ENCODE assay signal across 22 cellular contexts in genomic region chr3:64411101-64411500, GRCh38.
DNase-seq lines count a peak whose midpoint lies in the region; ATAC-seq, FAIRE-seq and TF ChIP-seq lines count a peak whose summit lies in the region.
"Had no signal": no experiment of that assay in that cellular context is flagged by ENCODE, and none has a peak within 500 bp of the region (broad histone marks: within the 10 kb centered on the region; RNA-seq: fewer than 3 reads in every experiment).

No MANE protein-coding gene starts in this region.

- POLR2A ChIA-PET in Caco-2 (lab: Charles Lee) (no interaction called here), endothelial cell of umbilical vein (lab: Charles Lee) (no interaction called here), OCI-LY7 (lab: Charles Lee) (no interaction called here)

- 16% methylated on average over 4 of the region's 4 CpGs for WGBS in smooth muscle cell (ENCODE audit: low lambda C conversion rate)

- H3K9me2 ChIP-seq in OCI-LY7 (ENCODE audit: insufficient read depth, low read length) = no peaks in the 10 kb centered on the region

- DNase-seq in Caco-2 = peak; percentile 16 to 40
- DNase-seq in M059J (ENCODE audit: low read depth) = peak; percentile 6
- no peak for DNase-seq in endothelial cell of umbilical vein (ENCODE audit: low read depth, low spot score)
- no peak for DNase-seq in smooth muscle cell (lab: John Stamatoyannopoulos, UW; ENCODE audit: unreplicated experiment)
- DNase-seq in coronary artery (ENCODE audit: low spot score) = no peak
- no peak for DNase-seq in NCI-H2196 (lab: John Stamatoyannopoulos, UW; ENCODE audit: unreplicated experiment)
- no peak for DNase-seq in OCI-LY7 (ENCODE audit: low spot score)
- DNase-seq: Calu3; CD4-positive, alpha-beta memory T cell; DMS53; DND-41; HCEC 1CT; HFFc6; KG1 had no signal

- H2AFZ ChIP-seq in endothelial cell of umbilical vein (ENCODE audit: low read depth, low read length) = no peak overlapping the region
- no peak overlapping the region for H2AFZ ChIP-seq in smooth muscle cell (ENCODE audit: low read depth)
- H2AFZ ChIP-seq in OCI-LY7 (ENCODE audit: low read length) = no peak overlapping the region
- H2AFZ ChIP-seq: GM23338 had no signal

- H3K36me3 ChIP-seq in Caco-2 (ENCODE audit: control insufficient read depth, insufficient read depth, low read length) = no peaks in the 10 kb centered on the region
- no peaks in the 10 kb centered on the region for H3K36me3 ChIP-seq in endothelial cell of umbilical vein (ENCODE audit: control insufficient read depth in 2 of 2, extremely low read depth in 1 of 2, insufficient read depth in 2 of 2, low read length in 2 of 2)
- H3K36me3 ChIP-seq in smooth muscle cell (ENCODE audit: low read depth) = no peaks in the 10 kb centered on the region
- no peaks in the 10 kb centered on the region for H3K36me3 ChIP-seq in OCI-LY7 (ENCODE audit: insufficient read depth, low read length)
- H3K36me3 ChIP-seq: BLaER1 had no signal

- H3K27ac ChIP-seq in endothelial cell of umbilical vein (ENCODE audit: insufficient read depth, low read depth, low read length) (no peak overlapping the region), smooth muscle cell (ENCODE audit: low read depth) (no peak overlapping the region), coronary artery (no peak overlapping the region), OCI-LY7 (ENCODE audit: low read depth, low read length, poor library complexity, severe bottlenecking) (no peak overlapping the region)
- H3K27ac ChIP-seq: A549, BLaER1 had no signal

- no peaks in the 10 kb centered on the region for H3K27me3 Mint-ChIP-seq in Caco-2 (ENCODE audit: insufficient read depth, unreplicated experiment)

- peaks cover 4% of the 10 kb centered on the region; the same call in 1 of the 2 replicates for H3K4me1 ChIP-seq in Caco-2
- H3K4me1 ChIP-seq in endothelial cell of umbilical vein (ENCODE audit: control insufficient read depth, extremely low read depth, insufficient read depth, low read length) = no peaks in the 10 kb centered on the region
- no peaks in the 10 kb centered on the region for H3K4me1 ChIP-seq in smooth muscle cell (ENCODE audit: low read depth)
- no peaks in the 10 kb centered on the region for H3K4me1 ChIP-seq in OCI-LY7 (ENCODE audit: insufficient read depth, low read length, poor library complexity, severe bottlenecking)
- H3K4me1 ChIP-seq: A549 had no signal

- BruUV-seq in Caco-2 (replicated peaks; lab: Mats Ljungman, UMichigan) = no TSS peak
- BruUV-seq in endothelial cell of umbilical vein (replicated peaks; lab: Mats Ljungman, UMichigan) = no TSS peak
- BruUV-seq in OCI-LY7 (replicated peaks; lab: Mats Ljungman, UMichigan) = no TSS peak

- ATAC-seq in HG03342 (IDR thresholded peaks at IDR 0.05; ENCODE audit: unreplicated experiment) = no peak
- ATAC-seq: A549, GM23338 had no signal

- dilution Hi-C loops in endothelial cell of umbilical vein (cut with MboI; ENCODE audit: extremely low pct_ligation_motif_present, low sequenced_read_pairs) = no loop called here

- no peak overlapping the region for H3K27ac Mint-ChIP-seq in Caco-2 (ENCODE audit: unreplicated experiment)
- H3K27ac Mint-ChIP-seq: CD14-positive monocyte, GM23338, HFFc6 had no signal

- no peaks in the 10 kb centered on the region for H3K27me3 ChIP-seq in Caco-2 (replicated peaks; ENCODE audit: control insufficient read depth, insufficient read depth, low read length)
- H3K27me3 ChIP-seq in endothelial cell of umbilical vein (ENCODE audit: control insufficient read depth in 2 of 2, insufficient read depth in 2 of 2, low read length in 2 of 2) = peaks cover 3% of the 10 kb centered on the region in 2 experiments
- H3K27me3 ChIP-seq in smooth muscle cell (ENCODE audit: low read depth) = no peaks in the 10 kb centered on the region
- H3K27me3 ChIP-seq: BLaER1 had no signal

- no peaks in the 10 kb centered on the region for H3K4me1 Mint-ChIP-seq in Caco-2 (ENCODE audit: low read depth, unreplicated experiment)
- H3K4me1 Mint-ChIP-seq: CD14-positive monocyte; CD4-positive, alpha-beta memory T cell had no signal

- peak; percentile 21 for FAIRE-seq in endothelial cell of umbilical vein (lab: Jason Lieb, UNC)
- FAIRE-seq: A549, G401.6, GM18507, H54 had no signal

- CTCF ChIA-PET in Caco-2 (lab: Charles Lee) = no interaction called here
- CTCF ChIA-PET in endothelial cell of umbilical vein (lab: Charles Lee) = no interaction called here
- CTCF ChIA-PET in OCI-LY7 (lab: Charles Lee; ENCODE audit: unreplicated experiment) = no interaction called here

- H3F3A ChIP-seq in smooth muscle cell (ENCODE audit: low read depth) = no peaks in the 10 kb centered on the region

- H3K9me3 ChIP-seq in Caco-2 (no peaks in the 10 kb centered on the region), endothelial cell of umbilical vein (replicated peaks; ENCODE audit: control insufficient read depth, insufficient read depth, low read length) (no peaks in the 10 kb centered on the region), smooth muscle cell (replicated peaks; ENCODE audit: low read depth) (no peaks in the 10 kb centered on the region), OCI-LY7 (ENCODE audit: low read length) (no peaks in the 10 kb centered on the region)
- H3K9me3 ChIP-seq: A549, BLaER1 had no signal

- H3K36me3 Mint-ChIP-seq in Caco-2 (ENCODE audit: insufficient read depth, unreplicated experiment) = no peaks in the 10 kb centered on the region
- H3K36me3 Mint-ChIP-seq: CD14-positive monocyte; CD4-positive, alpha-beta memory T cell had no signal

- H3K79me2 ChIP-seq in endothelial cell of umbilical vein (ENCODE audit: control insufficient read depth, insufficient read depth, low read length) (no peaks in the 10 kb centered on the region), smooth muscle cell (ENCODE audit: low read depth) (no peaks in the 10 kb centered on the region), OCI-LY7 (ENCODE audit: insufficient read depth, low read depth, low read length) (no peaks in the 10 kb centered on the region)

- intact Hi-C loops in Caco-2 (cut with micrococcal nuclease; ENCODE audit: unreplicated experiment) = no loop called here
- intact Hi-C loops in endothelial cell of umbilical vein (cut with micrococcal nuclease) = no loop called here
- intact Hi-C loops in OCI-LY7 (cut with micrococcal nuclease; ENCODE audit: unreplicated experiment) = no loop called here

- H3K4me3 Mint-ChIP-seq in Caco-2 (ENCODE audit: unreplicated experiment) = no peak overlapping the region
- H3K4me3 Mint-ChIP-seq: CD14-positive monocyte; CD4-positive, alpha-beta memory T cell; GM23338; HFFc6 had no signal

- no peak for TF ChIP-seq CTCF in Caco-2 (IDR thresholded peaks at IDR 0.05; ENCODE audit: insufficient read depth in 1 of 2, low read depth in 1 of 2, low read length in 1 of 2, severe bottlenecking in 1 of 2, unreplicated experiment in 1 of 2)
- no peak for TF ChIP-seq CTCF in endothelial cell of umbilical vein (IDR thresholded peaks at IDR 0.05; ENCODE audit: extremely low read depth in 1 of 2, insufficient read depth in 1 of 2, low read depth in 1 of 2, low read length in 2 of 2)
- no peak for TF ChIP-seq CTCF in smooth muscle cell (IDR thresholded peaks at IDR 0.05; ENCODE audit: borderline replicate concordance, insufficient read depth, poor library complexity, severe bottlenecking)
- TF ChIP-seq CTCF in coronary artery (IDR thresholded peaks at IDR 0.05) = no peak
- no peak for TF ChIP-seq CTCF in OCI-LY7 (conservative IDR thresholded peaks at IDR 0.05; ENCODE audit: low read length)

- H4K20me1 ChIP-seq in endothelial cell of umbilical vein (replicated peaks; ENCODE audit: control insufficient read depth, extremely low read depth, insufficient read depth, low read length) = no peaks in the 10 kb centered on the region
- no peaks in the 10 kb centered on the region for H4K20me1 ChIP-seq in smooth muscle cell (ENCODE audit: low read depth)
- no peaks in the 10 kb centered on the region for H4K20me1 ChIP-seq in OCI-LY7 (ENCODE audit: insufficient read depth, low read length)
- H4K20me1 ChIP-seq: BLaER1 had no signal

- H3K9ac ChIP-seq in endothelial cell of umbilical vein (replicated peaks; ENCODE audit: extremely low read depth, insufficient read depth, low read length) (no peak overlapping the region), smooth muscle cell (ENCODE audit: low read depth) (no peak overlapping the region)
- H3K9ac ChIP-seq: BLaER1 had no signal

- H3K9me1 ChIP-seq in endothelial cell of umbilical vein (replicated peaks; ENCODE audit: control insufficient read depth, extremely low read depth, insufficient read depth, low read length) = no peaks in the 10 kb centered on the region

- no peak for TF ChIP-seq POLR2A in endothelial cell of umbilical vein (IDR thresholded peaks at IDR 0.05; ENCODE audit: low read depth, low read length)

- no peak overlapping the region for H3K4me3 ChIP-seq in Caco-2 (ENCODE audit: low read depth, low read length)
- no peak overlapping the region for H3K4me3 ChIP-seq in endothelial cell of umbilical vein (replicated peaks in 1 of 3; ENCODE audit: insufficient read depth in 1 of 3, low read depth in 1 of 3, low read length in 3 of 3)
- no peak overlapping the region for H3K4me3 ChIP-seq in smooth muscle cell
- H3K4me3 ChIP-seq in coronary artery = no peak overlapping the region
- no peak overlapping the region for H3K4me3 ChIP-seq in OCI-LY7 (ENCODE audit: low read depth, low read length, poor library complexity, severe bottlenecking)
- H3K4me3 ChIP-seq: A549, BLaER1, GM23338 had no signal

- no peak overlapping the region for H3K4me2 ChIP-seq in endothelial cell of umbilical vein (ENCODE audit: insufficient read depth, low read length)
- H3K4me2 ChIP-seq in smooth muscle cell = peak overlapping the region; percentile 24
- H3K4me2 ChIP-seq in OCI-LY7 (ENCODE audit: low read length) = no peak overlapping the region
- H3K4me2 ChIP-seq: A549, BLaER1, GM23338 had no signal

- H3K9me3 Mint-ChIP-seq in Caco-2 (ENCODE audit: unreplicated experiment) = no peaks in the 10 kb centered on the region
- H3K9me3 Mint-ChIP-seq: CD4-positive, alpha-beta memory T cell; GM23338; HFFc6 had no signal

TF ChIP-seq in endothelial cell of umbilical vein, 7 proteins besides CTCF, POLR2A, EP300 and RAD21:
- no peak for TF ChIP-seq JUN (IDR thresholded peaks at IDR 0.05; ENCODE audit: borderline replicate concordance, insufficient read depth, insufficient read length, low read depth)
- no peak for TF ChIP-seq GATA2 (IDR thresholded peaks at IDR 0.05; ENCODE audit: insufficient read depth, insufficient read length, low read depth, low read length)
- TF ChIP-seq POLR2AphosphoS5 (IDR thresholded peaks at IDR 0.05; ENCODE audit: insufficient read depth, low read depth, low read length) = no peak
- no peak for TF ChIP-seq FOS (IDR thresholded peaks at IDR 0.05; ENCODE audit: borderline replicate concordance, insufficient read depth, low read length)
- no peak for TF ChIP-seq MYC (IDR thresholded peaks at IDR 0.05; ENCODE audit: low read depth, low read length)
- TF ChIP-seq EZH2 (IDR thresholded peaks at IDR 0.05; ENCODE audit: borderline replicate concordance, low read depth, low read length, severe bottlenecking) = no peak
- no peak for TF ChIP-seq MAX (IDR thresholded peaks at IDR 0.05; ENCODE audit: insufficient read depth, insufficient read length)
TF ChIP-seq in endothelial cell of umbilical vein: peak in this region for 0.

Comparison
In these comparisons a context has a peak if more than half of its experiments do, and no peak if none do; other contexts are left out.
1. DNase-seq: peak in Caco-2 (2 of 2) and M059J (single experiment); none in endothelial cell of umbilical vein (single experiment), smooth muscle cell (single experiment), coronary artery (single experiment), NCI-H2196 (single experiment) and OCI-LY7 (single experiment).